Comparison of ENCODE assay signal across 8 cellular contexts in the genomic region with DNA sequence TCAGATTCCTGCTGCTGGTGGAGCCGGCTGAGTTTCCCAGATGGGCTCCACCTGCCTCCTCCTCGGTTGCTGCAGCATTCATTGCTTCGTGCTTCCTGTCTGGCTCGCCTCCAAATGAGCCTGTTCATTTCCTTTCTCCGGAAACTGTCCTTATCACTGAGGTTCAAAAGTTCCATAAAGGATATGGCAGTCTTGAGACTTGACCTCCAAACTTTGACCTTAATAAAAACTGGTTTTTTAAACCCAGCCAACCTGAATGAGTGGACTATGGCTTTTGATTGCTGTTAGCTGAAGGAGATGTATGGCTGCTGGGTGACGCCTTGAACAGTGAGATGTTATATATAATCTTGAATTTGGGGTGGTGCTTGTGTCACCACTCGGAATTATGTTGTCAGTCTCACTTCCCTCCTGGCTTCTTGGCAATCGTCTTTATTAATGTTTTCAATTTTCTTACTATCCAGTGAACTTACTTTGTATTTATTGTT.
A peak's percentile ranks its signal among the peaks of the same experiment; 100 is the strongest.
DNase-seq lines count a peak whose midpoint lies in the region; ATAC-seq and TF ChIP-seq lines count a peak whose summit lies in the region.

No MANE protein-coding gene starts in this region.

- in situ Hi-C loops in Panc1 (cut with HindIII; ENCODE audit: low pct_unique_long_range_greater_than_20kb, low sequenced_read_pairs), result no loop called here

- H3K4me3 ChIP-seq in Panc1 (ENCODE audit: low read depth in 2 of 2, low read length in 2 of 2), result peak overlapping the region in 1 of 2 experiments; percentile 11; a peak in 2 of 4 replicates
- H3K4me3 ChIP-seq in naive thymus-derived CD4-positive, alpha-beta T cell (ENCODE audit: low read length), result peak overlapping the region; percentile 52

- H3K4me1 Mint-ChIP-seq in chondrocyte (ENCODE audit: low read depth), result peaks cover 87% of the 10 kb centered on the region
- peaks cover 67 to 96% (median 85%) of the 10 kb centered on the region in 7 donors for H3K4me1 Mint-ChIP-seq in naive thymus-derived CD4-positive, alpha-beta T cell

- CTCF ChIA-PET in Panc1 (lab: Charles Lee), result no interaction called here
- CTCF ChIA-PET in naive thymus-derived CD4-positive, alpha-beta T cell (lab: Charles Lee), result interaction anchor here (0.8 to 1.0 kb wide), 2 partner anchors 11 to 25 kb away, joined by 3 to 4 read pairs; no protein-coding TSS in a partner anchor

- no peaks in the 10 kb centered on the region for H3K27me3 ChIP-seq in Panc1 (ENCODE audit: control insufficient read depth, insufficient read depth, low read length)
- H3K27me3 ChIP-seq in naive thymus-derived CD4-positive, alpha-beta T cell (ENCODE audit: control insufficient read depth in 2 of 2, insufficient read depth in 2 of 2, low read length in 2 of 2), result no peaks in the 10 kb centered on the region

- H3K27ac ChIP-seq in Panc1 (ENCODE audit: low read length), result peak overlapping the region; percentile 98
- H3K27ac ChIP-seq in naive thymus-derived CD4-positive, alpha-beta T cell (ENCODE audit: low read depth, low read length), result peak overlapping the region; percentile 76

- H3K9me3 Mint-ChIP-seq in chondrocyte (ENCODE audit: low read depth), result no peaks in the 10 kb centered on the region
- peaks cover 0 to 4% (median 0%) of the 10 kb centered on the region in 11 donors for H3K9me3 Mint-ChIP-seq in naive thymus-derived CD4-positive, alpha-beta T cell

- no peak for TF ChIP-seq CTCF in Panc1 (IDR thresholded peaks at IDR 0.05)
- TF ChIP-seq CTCF in chondrocyte (IDR thresholded peaks at IDR 0.05), result no peak

- H3K4me1 ChIP-seq in Panc1 (ENCODE audit: control insufficient read depth, insufficient read depth, low read length), result peaks cover 89% of the 10 kb centered on the region
- H3K4me1 ChIP-seq in naive thymus-derived CD4-positive, alpha-beta T cell (ENCODE audit: control insufficient read depth in 2 of 2, insufficient read depth in 2 of 2, low read length in 2 of 2), result peaks cover 83 to 90% of the 10 kb centered on the region in 2 donors

- ATAC-seq in Panc1 (peak; percentile 33; the same call in 1 of the 2 replicates), GM19351 (IDR thresholded peaks at IDR 0.05; ENCODE audit: unreplicated experiment) (no peak)
- ATAC-seq in naive thymus-derived CD4-positive, alpha-beta T cell, result no peak

- DNase-seq in stimulated activated CD4-positive, alpha-beta T cell treated with anti-CD3 and anti-CD28 coated beads, Interleukin-4, amount 100 ng/mL, for 1 hour, result peak; percentile 22
- no peak for DNase-seq in stimulated activated CD4-positive, alpha-beta T cell treated with anti-CD3 and anti-CD28 coated beads, Interleukin-12 subunit alpha, Interleukin-12 subunit beta, amount 100 ng/mL, for 4 hours
- DNase-seq in Panc1 (ENCODE audit: low read depth, low spot score), result no peak
- DNase-seq in chondrocyte (ENCODE audit: low spot score), result no peak
- DNase-seq in naive thymus-derived CD4-positive, alpha-beta T cell, result peak in 7 of 9 donors; percentile 42 to 56 (median 51)
- DNase-seq in posterior vena cava (ENCODE audit: low spot score), result no peak
- no peak for DNase-seq in medulla oblongata (ENCODE audit: extremely low spot score)

- no peak overlapping the region for H3K4me3 Mint-ChIP-seq in chondrocyte (ENCODE audit: unreplicated experiment)
- peak overlapping the region; percentile 64 to 91 (median 84) for H3K4me3 Mint-ChIP-seq in naive thymus-derived CD4-positive, alpha-beta T cell

- BruUV-seq in Panc1 (replicated peaks; lab: Mats Ljungman, UMichigan), result no TSS peak

- no peaks in the 10 kb centered on the region for H3K9me3 ChIP-seq in Panc1 (ENCODE audit: control insufficient read depth, insufficient read depth, low read depth, low read length)
- H3K9me3 ChIP-seq in naive thymus-derived CD4-positive, alpha-beta T cell (ENCODE audit: control insufficient read depth in 2 of 3, low read length in 3 of 3), result no peaks in the 10 kb centered on the region

- no peaks in the 10 kb centered on the region for H3K36me3 Mint-ChIP-seq in chondrocyte (ENCODE audit: low read depth)
- H3K36me3 Mint-ChIP-seq in naive thymus-derived CD4-positive, alpha-beta T cell, result peaks cover 0 to 36% (median 7%) of the 10 kb centered on the region in 5 donors

- H3K36me3 ChIP-seq in Panc1 (ENCODE audit: control insufficient read depth, insufficient read depth, low read length), result no peaks in the 10 kb centered on the region
- no peaks in the 10 kb centered on the region for H3K36me3 ChIP-seq in naive thymus-derived CD4-positive, alpha-beta T cell (ENCODE audit: control insufficient read depth in 2 of 3, insufficient read depth in 3 of 3, low read length in 3 of 3)

- POLR2A ChIA-PET in Panc1 (lab: Charles Lee), result no interaction called here
- POLR2A ChIA-PET in naive thymus-derived CD4-positive, alpha-beta T cell (lab: Charles Lee), result interaction anchor here (0.8 to 35.2 kb wide), 4 partner anchors 14 to 124 kb away, joined by 3 to 900 read pairs (median 377); a partner anchor contains a TSS

- peak overlapping the region; percentile 67 for H3K27ac Mint-ChIP-seq in chondrocyte (ENCODE audit: unreplicated experiment)
- H3K27ac Mint-ChIP-seq in naive thymus-derived CD4-positive, alpha-beta T cell, result peak overlapping the region; percentile 94 to 100 (median 97)

- intact Hi-C loops in Panc1 (cut with micrococcal nuclease; ENCODE audit: unreplicated experiment), result no loop called here
- intact Hi-C loops in naive thymus-derived CD4-positive, alpha-beta T cell (cut with micrococcal nuclease), result loop anchor here in 1 of 2 donors (5.0 kb wide), 1 partner anchor 1629 kb away; a partner anchor contains a TSS
- intact Hi-C loops in posterior vena cava (cut with DNase I), result loop anchor here in 1 of 2 donors (10.0 kb wide), 1 partner anchor 58 kb away; a partner anchor contains a TSS

- no peaks in the 10 kb centered on the region for H3K27me3 Mint-ChIP-seq in chondrocyte (ENCODE audit: low read depth)
- no peaks in the 10 kb centered on the region for H3K27me3 Mint-ChIP-seq in naive thymus-derived CD4-positive, alpha-beta T cell

Comparison
In these comparisons a context has a peak if more than half of its experiments do, and no peak if none do; other contexts are left out.
1. DNase-seq: peak in stimulated activated CD4-positive, alpha-beta T cell treated with anti-CD3 and anti-CD28 coated beads, Interleukin-4, amount 100 ng/mL, for 1 hour (single experiment) and naive thymus-derived CD4-positive, alpha-beta T cell (7 of 9); none in stimulated activated CD4-positive, alpha-beta T cell treated with anti-CD3 and anti-CD28 coated beads, Interleukin-12 subunit alpha, Interleukin-12 subunit beta, amount 100 ng/mL, for 4 hours (single experiment), Panc1 (single experiment), chondrocyte (single experiment), posterior vena cava (single experiment) and medulla oblongata (single experiment).